Comparison of ENCODE assay signal across 24 cellular contexts in genomic region chr7:130024390-130024789, GRCh38. TPM values are rescaled to one million over a fixed set of nuclear protein-coding genes. Genes with fewer than 3 reads are reported as not detected.
DNase-seq lines count a peak whose midpoint lies in the region; ATAC-seq and TF ChIP-seq lines count a peak whose summit lies in the region.
"Had no signal": no experiment of that assay in that cellular context is flagged by ENCODE, and none has a peak within 500 bp of the region (broad histone marks: within the 10 kb centered on the region; RNA-seq: fewer than 3 reads in every experiment).

No MANE protein-coding gene starts in this region.

- H2AFZ ChIP-seq in mammary epithelial cell (ENCODE audit: low read depth, low read length), result no peak overlapping the region
- H2AFZ ChIP-seq: GM23338 had no signal

- TF ChIP-seq CTCF in MCF 10A (IDR thresholded peaks at IDR 0.05; ENCODE audit: unreplicated experiment) (no peak), mammary epithelial cell (conservative IDR thresholded peaks at IDR 0.05 in 1 of 2, IDR thresholded peaks at IDR 0.05 in 1 of 2; ENCODE audit: extremely low read depth in 1 of 2, insufficient read depth in 1 of 2, low read depth in 1 of 2, low read length in 2 of 2) (no peak), fibroblast of pulmonary artery (IDR thresholded peaks at IDR 0.05; ENCODE audit: low read length, missing control alignments) (no peak), WERI-Rb-1 (IDR thresholded peaks at IDR 0.05; ENCODE audit: low read depth, low read length) (no peak)

- H3K36me3 Mint-ChIP-seq in MCF 10A (ENCODE audit: insufficient read depth, unreplicated experiment), result peaks cover 88% of the 10 kb centered on the region
- peaks cover 96% of the 10 kb centered on the region for H3K36me3 Mint-ChIP-seq in activated T-helper 17 cell treated with anti-CD3 and anti-CD28 coated beads, Interleukin-2, amount 50 U/mL, for 72 hours (ENCODE audit: low read depth)

- peaks cover 12% of the 10 kb centered on the region for H3K4me1 ChIP-seq in mammary epithelial cell (ENCODE audit: insufficient read depth, low read length)
- H3K4me1 ChIP-seq: Peyer's patch had no signal

- intact Hi-C loops in MCF 10A (cut with micrococcal nuclease), result no loop called here
- intact Hi-C loops in mammary epithelial cell (cut with micrococcal nuclease), result no loop called here
- intact Hi-C loops in sciatic nerve (cut with DNase I), result no loop called here

- no peak for ATAC-seq in activated T-helper 17 cell treated with anti-CD3 and anti-CD28 coated beads, Interleukin-2, amount 50 U/mL, for 72 hours (replicated peaks)
- ATAC-seq in sciatic nerve (no peak), esophagus mucosa (no peak)
- ATAC-seq: GM23338, HepG2 had no signal

- in situ Hi-C loops in mammary epithelial cell (cut with MboI; ENCODE audit: low sequenced_read_pairs in 2 of 2), result loop anchor here (25.0 kb wide), 2 partner anchors 187 to 562 kb away; no protein-coding TSS in a partner anchor

- H3K27me3 Mint-ChIP-seq in MCF 10A (ENCODE audit: insufficient read depth, unreplicated experiment), result no peaks in the 10 kb centered on the region
- H3K27me3 Mint-ChIP-seq in activated T-helper 17 cell treated with anti-CD3 and anti-CD28 coated beads, Interleukin-2, amount 50 U/mL, for 72 hours, result no peaks in the 10 kb centered on the region

- no peak overlapping the region for H3K4me2 ChIP-seq in mammary epithelial cell (ENCODE audit: insufficient read depth, low read depth, low read length)
- H3K4me2 ChIP-seq: GM23338 had no signal

- H3K27ac ChIP-seq in mammary epithelial cell (ENCODE audit: insufficient read depth, low read depth, low read length) (no peak overlapping the region), WERI-Rb-1 (no peak overlapping the region)
- H3K27ac ChIP-seq: 22Rv1, C4-2B, HL-60, Peyer's patch, SJCRH30 had no signal

- peak overlapping the region; percentile 91 for H3K27ac Mint-ChIP-seq in MCF 10A (ENCODE audit: low read depth, unreplicated experiment)
- peak overlapping the region; percentile 17 for H3K27ac Mint-ChIP-seq in activated T-helper 17 cell treated with anti-CD3 and anti-CD28 coated beads, Interleukin-2, amount 50 U/mL, for 72 hours
- H3K27ac Mint-ChIP-seq: GM23338 had no signal

- no peak overlapping the region for H3K9ac ChIP-seq in mammary epithelial cell (ENCODE audit: insufficient read depth, low read length)

- H3K27me3 ChIP-seq in mammary epithelial cell (ENCODE audit: insufficient read depth, low read length) (no peaks in the 10 kb centered on the region), WERI-Rb-1 (ENCODE audit: insufficient read depth, low read depth, severe bottlenecking) (no peaks in the 10 kb centered on the region)
- H3K27me3 ChIP-seq: Peyer's patch, SJCRH30 had no signal

- WGBS in mammary epithelial cell (ENCODE audit: low coverage, missing lambda C conversion rate), result 94% methylated on average over 5 of the region's 5 CpGs

- no peaks in the 10 kb centered on the region for H3K9me3 Mint-ChIP-seq in MCF 10A (ENCODE audit: unreplicated experiment)
- H3K9me3 Mint-ChIP-seq in activated T-helper 17 cell treated with anti-CD3 and anti-CD28 coated beads, Interleukin-2, amount 50 U/mL, for 72 hours, result no peaks in the 10 kb centered on the region
- H3K9me3 Mint-ChIP-seq: GM23338 had no signal

- BruUV-seq in MCF 10A (replicated peaks; lab: Mats Ljungman, UMichigan), result no TSS peak
- BruUV-seq in mammary epithelial cell (replicated peaks; lab: Mats Ljungman, UMichigan), result no TSS peak

- peaks cover 20% of the 10 kb centered on the region for H3K36me3 ChIP-seq in mammary epithelial cell (ENCODE audit: insufficient read depth, low read length)
- peaks cover 77% of the 10 kb centered on the region for H3K36me3 ChIP-seq in WERI-Rb-1

- DNase-seq in MCF 10A (ENCODE audit: unreplicated experiment), result no peak
- no peak for DNase-seq in mammary epithelial cell
- peak; percentile 48 for DNase-seq in fibroblast of pulmonary artery (ENCODE audit: low read depth)
- DNase-seq in sciatic nerve (ENCODE audit: low spot score), result no peak
- DNase-seq in putamen (ENCODE audit: low spot score), result no peak
- no peak for DNase-seq in WERI-Rb-1
- DNase-seq: AML-193, KG1, NCI-H1105, NCI-H146, NCI-H2029, NCI-H2227 treated with DMSO at 0.1 percent for 48 hours, NCI-H524, NCI-H82, Peyer's patch, SJCRH30 had no signal

- dilution Hi-C loops in mammary epithelial cell (cut with HindIII; ENCODE audit: low sequenced_read_pairs), result loop anchor here (25.0 kb wide), 1 partner anchor 337 kb away; no protein-coding TSS in a partner anchor

- no peaks in the 10 kb centered on the region for H4K20me1 ChIP-seq in mammary epithelial cell (ENCODE audit: insufficient read depth, low read length)

- no peak overlapping the region for H3K4me3 Mint-ChIP-seq in MCF 10A (ENCODE audit: unreplicated experiment)
- H3K4me3 Mint-ChIP-seq in activated T-helper 17 cell treated with anti-CD3 and anti-CD28 coated beads, Interleukin-2, amount 50 U/mL, for 72 hours, result no peak overlapping the region
- H3K4me3 Mint-ChIP-seq: GM23338 had no signal

- POLR2A ChIA-PET in MCF 10A (lab: Yijun Ruan, JAX), result no interaction called here

- CTCF ChIA-PET in MCF 10A (lab: Yijun Ruan, JAX), result interaction anchor here (0.7 to 3.4 kb wide), 3 partner anchors 11 to 255 kb away, joined by 3 to 15 read pairs (median 6); no protein-coding TSS in a partner anchor
- CTCF ChIA-PET in mammary epithelial cell (lab: Charles Lee; ENCODE audit: low non-redundant PET), result no interaction called here

- H3K9me3 ChIP-seq in mammary epithelial cell (replicated peaks; ENCODE audit: insufficient read depth, low read length) (no peaks in the 10 kb centered on the region), WERI-Rb-1 (ENCODE audit: severe bottlenecking) (no peaks in the 10 kb centered on the region)
- H3K9me3 ChIP-seq: HAP-1, Peyer's patch, SJCRH30 had no signal

- H3K79me2 ChIP-seq in mammary epithelial cell (ENCODE audit: insufficient read depth, low read length), result no peaks in the 10 kb centered on the region

- no peak overlapping the region for H3K4me3 ChIP-seq in mammary epithelial cell (replicated peaks in 1 of 3; ENCODE audit: insufficient read depth in 1 of 3, low read depth in 2 of 3, low read length in 3 of 3)
- H3K4me3 ChIP-seq in fibroblast of pulmonary artery (replicated peaks; ENCODE audit: low read depth, low read length), result no peak overlapping the region
- no peak overlapping the region for H3K4me3 ChIP-seq in WERI-Rb-1 (ENCODE audit: low read depth, low read length)
- H3K4me3 ChIP-seq: GM23338, HAP-1, Peyer's patch, SJCRH30 had no signal

- peaks cover 8% of the 10 kb centered on the region for H3K4me1 Mint-ChIP-seq in MCF 10A (ENCODE audit: insufficient read depth, unreplicated experiment)
- no peaks in the 10 kb centered on the region for H3K4me1 Mint-ChIP-seq in activated T-helper 17 cell treated with anti-CD3 and anti-CD28 coated beads, Interleukin-2, amount 50 U/mL, for 72 hours
- H3K4me1 Mint-ChIP-seq: GM23338 had no signal

RNA-seq across cellular contexts. Expression of gene ZC3HC1, which starts 26.8 kb away (rescaled TPM):
- total RNA-seq in MCF 10A (2022) (20.9 and 24.2 TPM in 2 replicates), mammary epithelial cell (10 to 100 TPM in 1 of 2 donors, 1 to 10 TPM in 1; 9.0 to 14.2 TPM), sciatic nerve (13.7 TPM), esophagus mucosa (8.5 TPM)
- polyA plus RNA-seq in mammary epithelial cell, result 21.4 TPM
- polyA minus RNA-seq in mammary epithelial cell, result 63.4 TPM
- 10 to 100 TPM; 22.6 to 33.7 TPM for total RNA-seq in activated T-helper 17 cell treated with anti-CD3 and anti-CD28 coated beads, Interleukin-2, amount 50 U/mL, for 72 hours

RNA-seq across cellular contexts. Expression of gene KLHDC10, which starts 45.9 kb away (rescaled TPM):
- total RNA-seq in MCF 10A (2022), result 25.8 and 36.9 TPM in 2 replicates
- total RNA-seq in mammary epithelial cell, result 10 to 100 TPM; 22.3 to 23.3 TPM
- 13.9 TPM for polyA plus RNA-seq in mammary epithelial cell
- 15.0 TPM for polyA minus RNA-seq in mammary epithelial cell
- 10 to 100 TPM; 16.2 to 21.3 TPM for total RNA-seq in activated T-helper 17 cell treated with anti-CD3 and anti-CD28 coated beads, Interleukin-2, amount 50 U/mL, for 72 hours
- 35.2 TPM for total RNA-seq in sciatic nerve
- total RNA-seq in esophagus mucosa, result 20.8 TPM
